8 cellular contexts compared by ENCODE assay signal in the genomic region with DNA sequence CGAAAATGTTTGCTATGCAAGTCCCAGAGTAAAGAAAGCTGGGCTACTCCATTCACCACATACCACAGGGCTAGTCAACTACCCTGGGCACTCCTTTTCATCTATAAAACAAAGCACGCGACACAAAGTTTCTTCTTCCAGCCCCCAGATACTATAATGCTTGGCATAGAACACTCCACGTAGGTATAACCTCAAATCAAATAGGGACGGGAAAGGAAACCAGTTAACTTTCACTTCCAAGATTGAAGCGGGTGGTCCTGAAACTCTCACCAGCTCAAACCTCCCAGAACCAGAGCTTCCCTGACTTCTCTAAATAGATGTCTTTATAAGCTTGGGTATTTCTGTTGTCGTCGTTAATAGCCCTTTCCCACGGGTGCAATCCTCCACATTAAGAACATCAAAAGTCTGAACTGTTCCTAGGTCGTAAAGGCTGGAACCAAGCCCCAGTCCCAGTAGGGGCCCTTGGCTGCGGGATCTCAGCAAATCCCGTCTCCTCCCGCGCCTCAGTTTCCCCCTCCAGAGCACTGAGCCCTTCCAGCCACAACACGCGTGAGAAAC. TPM values are rescaled to one million over a fixed set of nuclear protein-coding genes. Genes with fewer than 3 reads are reported as not detected.
DNase-seq lines count a peak whose midpoint lies in the region; ATAC-seq lines count a peak whose summit lies in the region.

No MANE protein-coding gene starts in this region.

- no peaks in the 10 kb centered on the region for H3K9me3 ChIP-seq in ectodermal cell (ENCODE audit: control insufficient read depth, low read length)
- no peaks in the 10 kb centered on the region for H3K9me3 ChIP-seq in mononuclear cell (ENCODE audit: low read depth, low read length)
- no peaks in the 10 kb centered on the region for H3K9me3 ChIP-seq in aorta (ENCODE audit: control insufficient read depth, low read length)

- peak overlapping the region; percentile 92 for H3K4me3 ChIP-seq in ectodermal cell (ENCODE audit: insufficient read depth, low read depth, low read length)
- peak overlapping the region; percentile 50 for H3K4me3 ChIP-seq in mononuclear cell (ENCODE audit: low read length)
- H3K4me3 ChIP-seq in aorta (ENCODE audit: low read length in 2 of 2): peak overlapping the region; percentile 63 to 81

- H3K27ac ChIP-seq in ectodermal cell (ENCODE audit: insufficient read depth, low read depth, low read length, poor library complexity, severe bottlenecking): no peak overlapping the region
- peak overlapping the region in 1 of 2 donors; percentile 68 for H3K27ac ChIP-seq in aorta (ENCODE audit: low read depth in 1 of 2, low read length in 2 of 2)

- peak; percentile 4 for ATAC-seq in aorta (ENCODE audit: low FRiP score)
- ATAC-seq in GM18520 (IDR thresholded peaks at IDR 0.05; ENCODE audit: unreplicated experiment): no peak

- H3K36me3 ChIP-seq in ectodermal cell (ENCODE audit: control insufficient read depth, insufficient read depth, low read length) (no peaks in the 10 kb centered on the region), aorta (ENCODE audit: control insufficient read depth in 1 of 2, insufficient read depth in 2 of 2, low read length in 1 of 2) (no peaks in the 10 kb centered on the region)

- H3K27me3 ChIP-seq in ectodermal cell (ENCODE audit: control insufficient read depth, insufficient read depth, low read length, poor library complexity, severe bottlenecking) (no peaks in the 10 kb centered on the region), mononuclear cell (ENCODE audit: insufficient read depth, low read length) (peaks cover 37% of the 10 kb centered on the region), aorta (ENCODE audit: control insufficient read depth in 1 of 2, insufficient read depth in 2 of 2, low read length in 1 of 2) (no peaks in the 10 kb centered on the region)

- WGBS in ectodermal cell, 2 experiments: 12 to 16% methylated on average over 16 of the region's 16 CpGs
- whole genome bisulfite sequencing in aorta, 2 donors: 1% methylated on average over 16 of the region's 16 CpGs

- DNase-seq in NCI-H748 (lab: John Stamatoyannopoulos, UW; ENCODE audit: unreplicated experiment) (peak; percentile 41), NCI-H748 treated with DMSO at 0.1 percent for 48 hours (lab: John Stamatoyannopoulos, UW) (no peak), NCI-H526 treated with DMSO at 0.1 percent for 48 hours (lab: John Stamatoyannopoulos, UW) (peak; percentile 16), aorta (no peak), iPS-NIHi7 (ENCODE audit: extremely low spot score) (no peak)

- H3K4me1 ChIP-seq in ectodermal cell (ENCODE audit: control insufficient read depth, insufficient read depth, low read length) (peaks cover 10% of the 10 kb centered on the region), mononuclear cell (ENCODE audit: insufficient read depth, low read length) (peaks cover 29% of the 10 kb centered on the region), aorta (ENCODE audit: control insufficient read depth in 1 of 2, insufficient read depth in 2 of 2, low read length in 2 of 2) (no peaks in the 10 kb centered on the region)

- intact Hi-C loops in aorta (cut with DNase I): loop anchor here (2.0 to 5.0 kb wide), 2 partner anchors 37 to 45 kb away; partner anchors contain the start of gene GOLGA5 (in 1 of the 2)

RNA-seq across cellular contexts. Expression of gene LGMN, which starts 0.6 kb away (rescaled TPM):
- 75.7 TPM for polyA plus RNA-seq in ectodermal cell (2013, experiment 1 of 4)
- 84.9 TPM for polyA plus RNA-seq in ectodermal cell (2013, experiment 2 of 4)
- polyA plus RNA-seq in ectodermal cell (2013, experiment 3 of 4): 83.3 TPM
- polyA plus RNA-seq in ectodermal cell (2013, experiment 4 of 4): 96.3 TPM
- total RNA-seq in mononuclear cell (8.4 TPM), aorta (100 to 1,000 TPM in 1 of 2 donors, 10 to 100 TPM in 1; 90.0 to 164 TPM)
- 100 to 1,000 TPM in 1 of 2 donors, 10 to 100 TPM in 1; 86.0 to 106 TPM for polyA plus RNA-seq in aorta

RNA-seq across cellular contexts. Expression of gene GOLGA5, which starts 46.3 kb away (rescaled TPM):
- polyA plus RNA-seq in ectodermal cell (2013, experiment 1 of 4): 27.3 TPM
- 27.2 TPM for polyA plus RNA-seq in ectodermal cell (2013, experiment 2 of 4)
- 26.1 TPM for polyA plus RNA-seq in ectodermal cell (2013, experiment 3 of 4)
- 27.5 TPM for polyA plus RNA-seq in ectodermal cell (2013, experiment 4 of 4)
- total RNA-seq in mononuclear cell: 11.1 TPM
- total RNA-seq in aorta: 10 to 100 TPM; 32.7 to 33.6 TPM
- polyA plus RNA-seq in aorta: 10 to 100 TPM; 25.4 to 31.8 TPM

Comparison
In these comparisons a context has a peak if more than half of its experiments do, and no peak if none do; other contexts are left out.
1. DNase-seq: peak in NCI-H748 (single experiment) and NCI-H526 treated with DMSO at 0.1 percent for 48 hours (single experiment); none in NCI-H748 treated with DMSO at 0.1 percent for 48 hours (single experiment), aorta (0 of 2) and iPS-NIHi7 (single experiment).
2. Peak in every context shown above with its lines, with median percentiles within 50 percentile points of each other: H3K4me3 ChIP-seq.